In the genomic region with DNA sequence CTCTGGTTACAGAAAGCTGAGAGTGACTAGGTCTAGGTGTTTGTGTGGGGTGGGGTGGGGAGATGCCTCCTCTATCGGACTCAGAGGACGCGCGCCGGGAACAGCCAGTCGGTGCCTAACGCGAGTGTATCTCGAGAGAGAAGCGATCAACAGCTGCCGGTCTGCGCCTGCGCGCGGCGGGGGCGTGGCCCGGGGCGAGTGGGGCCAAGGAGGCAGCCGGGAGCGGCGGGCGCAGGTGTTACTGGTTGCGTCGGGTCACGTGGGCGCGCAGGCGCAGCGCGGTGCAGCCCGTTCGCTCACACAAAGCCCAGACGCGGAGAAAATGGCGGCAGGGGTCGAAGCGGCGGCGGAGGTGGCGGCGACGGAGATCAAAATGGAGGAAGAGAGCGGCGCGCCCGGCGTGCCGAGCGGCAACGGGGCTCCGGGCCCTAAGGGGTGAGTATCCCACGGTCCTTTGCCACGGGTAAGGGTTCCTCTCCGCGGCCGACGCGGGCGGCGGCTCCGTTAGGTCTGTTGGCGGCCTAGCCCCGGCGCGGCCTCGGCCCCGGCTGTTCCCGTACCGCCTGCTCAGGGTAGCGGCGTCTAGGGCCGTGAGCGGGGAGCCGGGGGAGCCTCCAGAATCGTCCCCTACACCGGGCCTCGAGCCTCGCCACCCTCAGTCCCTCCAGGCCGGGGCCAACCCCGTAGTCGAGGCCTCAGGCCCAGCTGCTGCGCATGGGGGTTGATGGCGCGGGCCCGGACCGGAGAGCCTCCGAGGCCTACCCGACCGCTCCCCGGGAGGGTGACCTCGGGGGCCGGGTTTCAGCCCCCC, we compare ENCODE assay signal across 1 cellular context.
TF ChIP-seq lines count a peak whose summit lies in the region.

A gene with protein sequence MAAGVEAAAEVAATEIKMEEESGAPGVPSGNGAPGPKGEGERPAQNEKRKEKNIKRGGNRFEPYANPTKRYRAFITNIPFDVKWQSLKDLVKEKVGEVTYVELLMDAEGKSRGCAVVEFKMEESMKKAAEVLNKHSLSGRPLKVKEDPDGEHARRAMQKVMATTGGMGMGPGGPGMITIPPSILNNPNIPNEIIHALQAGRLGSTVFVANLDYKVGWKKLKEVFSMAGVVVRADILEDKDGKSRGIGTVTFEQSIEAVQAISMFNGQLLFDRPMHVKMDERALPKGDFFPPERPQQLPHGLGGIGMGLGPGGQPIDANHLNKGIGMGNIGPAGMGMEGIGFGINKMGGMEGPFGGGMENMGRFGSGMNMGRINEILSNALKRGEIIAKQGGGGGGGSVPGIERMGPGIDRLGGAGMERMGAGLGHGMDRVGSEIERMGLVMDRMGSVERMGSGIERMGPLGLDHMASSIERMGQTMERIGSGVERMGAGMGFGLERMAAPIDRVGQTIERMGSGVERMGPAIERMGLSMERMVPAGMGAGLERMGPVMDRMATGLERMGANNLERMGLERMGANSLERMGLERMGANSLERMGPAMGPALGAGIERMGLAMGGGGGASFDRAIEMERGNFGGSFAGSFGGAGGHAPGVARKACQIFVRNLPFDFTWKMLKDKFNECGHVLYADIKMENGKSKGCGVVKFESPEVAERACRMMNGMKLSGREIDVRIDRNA (plus strand): TSS at position 299 of the 811 bp plus-strand sequence. CDS start 24 bp downstream, at position 323.

TF ChIP-seq in HepG2, 621 proteins besides CTCF, POLR2A, EP300 and RAD21 (continued from another document and continues in another):
- 0 out of 2 replicates have a peak, but pooled peaks have one; percentile 49 for TF ChIP-seq LBX2 (CRISPR knock-in tag; IDR thresholded peaks at IDR 0.05; ENCODE audit: borderline replicate concordance)
- peak; percentile 26; the same call in 1 of the 2 replicates for TF ChIP-seq ZXDC (CRISPR knock-in tag; IDR thresholded peaks at IDR 0.05)
- no peak for TF ChIP-seq ZSCAN29 (CRISPR knock-in tag; conservative IDR thresholded peaks at IDR 0.05)
- no peak for TF ChIP-seq KLF15 (CRISPR knock-in tag; IDR thresholded peaks at IDR 0.05; ENCODE audit: borderline replicate concordance)
- TF ChIP-seq ZBTB7B (CRISPR knock-in tag; IDR thresholded peaks at IDR 0.05), result peak; percentile 3; the same call in 1 of the 2 replicates
- no peak for TF ChIP-seq SP1 (IDR thresholded peaks at IDR 0.05)
- TF ChIP-seq SP1 (CRISPR knock-in tag; IDR thresholded peaks at IDR 0.05), result peak; percentile 68
- TF ChIP-seq, protein P1, sequence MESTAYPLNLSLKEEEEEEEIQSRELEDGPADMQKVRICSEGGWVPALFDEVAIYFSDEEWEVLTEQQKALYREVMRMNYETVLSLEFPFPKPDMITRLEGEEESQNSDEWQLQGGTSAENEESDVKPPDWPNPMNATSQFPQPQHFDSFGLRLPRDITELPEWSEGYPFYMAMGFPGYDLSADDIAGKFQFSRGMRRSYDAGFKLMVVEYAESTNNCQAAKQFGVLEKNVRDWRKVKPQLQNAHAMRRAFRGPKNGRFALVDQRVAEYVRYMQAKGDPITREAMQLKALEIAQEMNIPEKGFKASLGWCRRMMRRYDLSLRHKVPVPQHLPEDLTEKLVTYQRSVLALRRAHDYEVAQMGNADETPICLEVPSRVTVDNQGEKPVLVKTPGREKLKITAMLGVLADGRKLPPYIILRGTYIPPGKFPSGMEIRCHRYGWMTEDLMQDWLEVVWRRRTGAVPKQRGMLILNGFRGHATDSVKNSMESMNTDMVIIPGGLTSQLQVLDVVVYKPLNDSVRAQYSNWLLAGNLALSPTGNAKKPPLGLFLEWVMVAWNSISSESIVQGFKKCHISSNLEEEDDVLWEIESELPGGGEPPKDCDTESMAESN (CRISPR knock-in tag; conservative IDR thresholded peaks at IDR 0.05), result peak; percentile 33; the same call in 1 of the 2 replicates
- TF ChIP-seq MAFK (conservative IDR thresholded peaks at IDR 0.05 in 1 of 2, IDR thresholded peaks at IDR 0.05 in 1 of 2; ENCODE audit: low read length in 2 of 2), result no peak
- no peak for TF ChIP-seq NR3C1 (CRISPR knock-in tag; IDR thresholded peaks at IDR 0.05)
- TF ChIP-seq ZNF256 (CRISPR knock-in tag; conservative IDR thresholded peaks at IDR 0.05), result peak; percentile 87; the same call in 1 of the 2 replicates
- 0 out of 2 replicates have a peak, but pooled peaks have one; percentile 21 for TF ChIP-seq DNMT1 (CRISPR knock-in tag; IDR thresholded peaks at IDR 0.05)
- TF ChIP-seq ZNF225 (CRISPR knock-in tag; IDR thresholded peaks at IDR 0.05), result no peak; the same call in 1 of the 2 replicates
- no peak for TF ChIP-seq TRIM22 (IDR thresholded peaks at IDR 0.05)
- peak; percentile 41; the same call in 1 of the 2 replicates for TF ChIP-seq ZNF263 (CRISPR knock-in tag; IDR thresholded peaks at IDR 0.05)
- TF ChIP-seq, protein P2, sequence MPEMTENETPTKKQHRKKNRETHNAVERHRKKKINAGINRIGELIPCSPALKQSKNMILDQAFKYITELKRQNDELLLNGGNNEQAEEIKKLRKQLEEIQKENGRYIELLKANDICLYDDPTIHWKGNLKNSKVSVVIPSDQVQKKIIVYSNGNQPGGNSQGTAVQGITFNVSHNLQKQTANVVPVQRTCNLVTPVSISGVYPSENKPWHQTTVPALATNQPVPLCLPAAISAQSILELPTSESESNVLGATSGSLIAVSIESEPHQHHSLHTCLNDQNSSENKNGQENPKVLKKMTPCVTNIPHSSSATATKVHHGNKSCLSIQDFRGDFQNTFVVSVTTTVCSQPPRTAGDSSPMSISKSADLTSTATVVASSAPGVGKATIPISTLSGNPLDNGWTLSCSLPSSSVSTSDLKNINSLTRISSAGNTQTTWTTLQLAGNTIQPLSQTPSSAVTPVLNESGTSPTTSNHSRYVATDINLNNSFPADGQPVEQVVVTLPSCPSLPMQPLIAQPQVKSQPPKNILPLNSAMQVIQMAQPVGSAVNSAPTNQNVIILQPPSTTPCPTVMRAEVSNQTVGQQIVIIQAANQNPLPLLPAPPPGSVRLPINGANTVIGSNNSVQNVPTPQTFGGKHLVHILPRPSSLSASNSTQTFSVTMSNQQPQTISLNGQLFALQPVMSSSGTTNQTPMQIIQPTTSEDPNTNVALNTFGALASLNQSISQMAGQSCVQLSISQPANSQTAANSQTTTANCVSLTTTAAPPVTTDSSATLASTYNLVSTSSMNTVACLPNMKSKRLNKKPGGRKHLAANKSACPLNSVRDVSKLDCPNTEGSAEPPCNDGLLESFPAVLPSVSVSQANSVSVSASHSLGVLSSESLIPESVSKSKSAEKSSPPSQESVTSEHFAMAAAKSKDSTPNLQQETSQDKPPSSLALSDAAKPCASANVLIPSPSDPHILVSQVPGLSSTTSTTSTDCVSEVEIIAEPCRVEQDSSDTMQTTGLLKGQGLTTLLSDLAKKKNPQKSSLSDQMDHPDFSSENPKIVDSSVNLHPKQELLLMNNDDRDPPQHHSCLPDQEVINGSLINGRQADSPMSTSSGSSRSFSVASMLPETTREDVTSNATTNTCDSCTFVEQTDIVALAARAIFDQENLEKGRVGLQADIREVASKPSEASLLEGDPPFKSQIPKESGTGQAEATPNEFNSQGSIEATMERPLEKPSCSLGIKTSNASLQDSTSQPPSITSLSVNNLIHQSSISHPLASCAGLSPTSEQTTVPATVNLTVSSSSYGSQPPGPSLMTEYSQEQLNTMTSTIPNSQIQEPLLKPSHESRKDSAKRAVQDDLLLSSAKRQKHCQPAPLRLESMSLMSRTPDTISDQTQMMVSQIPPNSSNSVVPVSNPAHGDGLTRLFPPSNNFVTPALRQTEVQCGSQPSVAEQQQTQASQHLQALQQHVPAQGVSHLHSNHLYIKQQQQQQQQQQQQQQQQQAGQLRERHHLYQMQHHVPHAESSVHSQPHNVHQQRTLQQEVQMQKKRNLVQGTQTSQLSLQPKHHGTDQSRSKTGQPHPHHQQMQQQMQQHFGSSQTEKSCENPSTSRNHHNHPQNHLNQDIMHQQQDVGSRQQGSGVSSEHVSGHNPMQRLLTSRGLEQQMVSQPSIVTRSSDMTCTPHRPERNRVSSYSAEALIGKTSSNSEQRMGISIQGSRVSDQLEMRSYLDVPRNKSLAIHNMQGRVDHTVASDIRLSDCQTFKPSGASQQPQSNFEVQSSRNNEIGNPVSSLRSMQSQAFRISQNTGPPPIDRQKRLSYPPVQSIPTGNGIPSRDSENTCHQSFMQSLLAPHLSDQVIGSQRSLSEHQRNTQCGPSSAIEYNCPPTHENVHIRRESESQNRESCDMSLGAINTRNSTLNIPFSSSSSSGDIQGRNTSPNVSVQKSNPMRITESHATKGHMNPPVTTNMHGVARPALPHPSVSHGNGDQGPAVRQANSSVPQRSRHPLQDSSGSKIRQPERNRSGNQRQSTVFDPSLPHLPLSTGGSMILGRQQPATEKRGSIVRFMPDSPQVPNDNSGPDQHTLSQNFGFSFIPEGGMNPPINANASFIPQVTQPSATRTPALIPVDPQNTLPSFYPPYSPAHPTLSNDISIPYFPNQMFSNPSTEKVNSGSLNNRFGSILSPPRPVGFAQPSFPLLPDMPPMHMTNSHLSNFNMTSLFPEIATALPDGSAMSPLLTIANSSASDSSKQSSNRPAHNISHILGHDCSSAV (CRISPR knock-in tag; IDR thresholded peaks at IDR 0.05; ENCODE audit: borderline replicate concordance), result no peak
- TF ChIP-seq, protein P3, sequence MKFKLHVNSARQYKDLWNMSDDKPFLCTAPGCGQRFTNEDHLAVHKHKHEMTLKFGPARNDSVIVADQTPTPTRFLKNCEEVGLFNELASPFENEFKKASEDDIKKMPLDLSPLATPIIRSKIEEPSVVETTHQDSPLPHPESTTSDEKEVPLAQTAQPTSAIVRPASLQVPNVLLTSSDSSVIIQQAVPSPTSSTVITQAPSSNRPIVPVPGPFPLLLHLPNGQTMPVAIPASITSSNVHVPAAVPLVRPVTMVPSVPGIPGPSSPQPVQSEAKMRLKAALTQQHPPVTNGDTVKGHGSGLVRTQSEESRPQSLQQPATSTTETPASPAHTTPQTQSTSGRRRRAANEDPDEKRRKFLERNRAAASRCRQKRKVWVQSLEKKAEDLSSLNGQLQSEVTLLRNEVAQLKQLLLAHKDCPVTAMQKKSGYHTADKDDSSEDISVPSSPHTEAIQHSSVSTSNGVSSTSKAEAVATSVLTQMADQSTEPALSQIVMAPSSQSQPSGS (CRISPR knock-in tag; IDR thresholded peaks at IDR 0.05), result no peak; the same call in 1 of the 2 replicates
- TF ChIP-seq ZFY (CRISPR knock-in tag; IDR thresholded peaks at IDR 0.05), result peak; percentile 97
- no peak; the same call in 1 of the 2 replicates for TF ChIP-seq ZNF230 (CRISPR knock-in tag; IDR thresholded peaks at IDR 0.05)
- TF ChIP-seq ZNF616 (CRISPR knock-in tag; IDR thresholded peaks at IDR 0.05; ENCODE audit: low read depth), result 0 out of 2 replicates have a peak, but pooled peaks have one; percentile 75
- peak; percentile 76 for TF ChIP-seq KAT8 (CRISPR knock-in tag; IDR thresholded peaks at IDR 0.05)
- peak; percentile 18 for TF ChIP-seq ZBTB14 (CRISPR knock-in tag; IDR thresholded peaks at IDR 0.05)
- no peak for TF ChIP-seq ZNF205 (CRISPR knock-in tag; IDR thresholded peaks at IDR 0.05)
- no peak for TF ChIP-seq AGO1 (IDR thresholded peaks at IDR 0.05; ENCODE audit: low read depth, low read length, poor library complexity, severe bottlenecking)
